In genomic region chr17:82494236-82495055, GRCh38 we compare ENCODE assay signal across 8 cellular contexts. TPM values are rescaled to one million over a fixed set of nuclear protein-coding genes. Genes with fewer than 3 reads are reported as not detected.
DNase-seq lines count a peak whose midpoint lies in the region; ATAC-seq, FAIRE-seq and TF ChIP-seq lines count a peak whose summit lies in the region.

No MANE protein-coding gene starts in this region.

- H3K36me3 ChIP-seq in GM12878 (ENCODE audit: control insufficient read depth in 2 of 2, insufficient read depth in 2 of 2, low read length in 1 of 2) (no peaks in the 10 kb centered on the region), gastrocnemius medialis (no peaks in the 10 kb centered on the region)

- intact Hi-C loops in GM12878 (cut with micrococcal nuclease; ENCODE audit: unreplicated experiment): loop anchor here (1.0 to 5.0 kb wide), 5 partner anchors 25 to 142 kb away; partner anchors contain the start of genes CYBC1, FOXK2 and NARF
- intact Hi-C loops in gastrocnemius medialis (cut with DNase I; ENCODE audit: low total_unique reads): loop anchor here (1.0 kb wide), 1 partner anchor 36 kb away; the partner anchor contains the start of gene NARF

- POLR2A ChIA-PET in GM12878 (lab: Charles Lee): interaction anchor here (0.6 to 1.8 kb wide), 5 partner anchors 12 to 108 kb away, joined by 3 to 6 read pairs (median 5); partner anchors contain the start of gene FOXK2

- H3K9me3 ChIP-seq in GM12878 (replicated peaks; ENCODE audit: control insufficient read depth, insufficient read depth, low read length) (no peaks in the 10 kb centered on the region), gastrocnemius medialis (no peaks in the 10 kb centered on the region)

- H3K27ac ChIP-seq in GM12878 (ENCODE audit: control insufficient read depth, insufficient read depth) (no peak overlapping the region), gastrocnemius medialis (peak overlapping the region; percentile 42 to 66 (median 54))

- 4% methylated on average over 17 of the region's 17 CpGs for WGBS in GM12878 (ENCODE audit: insufficient coverage, insufficient replicate concordance, low lambda C conversion rate, missing lambda C conversion rate)

- RAD21 ChIA-PET in GM12878 (lab: Charles Lee; ENCODE audit: unreplicated experiment): interaction anchor here (0.6 to 3.3 kb wide), 5 partner anchors 10 to 59 kb away, joined by 4 to 9 read pairs (median 4); partner anchors contain the start of gene FOXK2

- H3K4me3 ChIP-seq in GM12878 (peak overlapping the region; percentile 35; the same call in 1 of the 2 replicates), gastrocnemius medialis (no peak overlapping the region)

- SMC1A ChIA-PET in GM12878 (lab: Charles Lee; ENCODE audit: uncharacterized antibody, unreplicated experiment): interaction anchor here (1.1 to 1.7 kb wide), 3 partner anchors 10 to 76 kb away, joined by 3 to 6 read pairs (median 4); no protein-coding TSS in a partner anchor

- no TSS peak for BruUV-seq in GM12878 (replicated peaks; lab: Mats Ljungman, UMichigan)

- peak in 1 of 2 experiments; percentile 47; a peak in 1 of 4 replicates for TF ChIP-seq EP300 in GM12878 (IDR thresholded peaks at IDR 0.05; ENCODE audit: borderline replicate concordance in 1 of 2, control insufficient read depth in 1 of 2, low read depth in 2 of 2, low read length in 2 of 2)

- TF ChIP-seq POLR2A in GM12878 (IDR thresholded peaks at IDR 0.05; ENCODE audit: low read depth, low read length) (no peak), gastrocnemius medialis (IDR thresholded peaks at IDR 0.05) (no peak)

- in situ Hi-C loops in GM12878 (cut with MboI): no loop called here
- in situ Hi-C loops in gastrocnemius medialis (cut with MboI; ENCODE audit: low sequenced_read_pairs in 4 of 4): no loop called here

- peak; percentile 46 for ATAC-seq in HG02938 (IDR thresholded peaks at IDR 0.05; ENCODE audit: unreplicated experiment)
- peak; percentile 85 for ATAC-seq in GM12878
- peak; percentile 51 to 57 for ATAC-seq in gastrocnemius medialis
- no peak for ATAC-seq in HG03565 (IDR thresholded peaks at IDR 0.05; ENCODE audit: unreplicated experiment)

- CTCF ChIA-PET in GM12878 (lab: Yijun Ruan, JAX): interaction anchor here (0.7 to 2.6 kb wide), 12 partner anchors 11 to 75 kb away, joined by 3 to 26 read pairs (median 3); partner anchors contain the start of gene FOXK2

- no peaks in the 10 kb centered on the region for H3K27me3 ChIP-seq in GM12878 (replicated peaks in 1 of 2; ENCODE audit: control insufficient read depth in 2 of 2, insufficient read depth in 2 of 2, low read length in 1 of 2)
- H3K27me3 ChIP-seq in gastrocnemius medialis: no peaks in the 10 kb centered on the region

- peak; percentile 51 for DNase-seq in NCI-H2107 treated with DMSO at 0.1 percent for 48 hours (lab: John Stamatoyannopoulos, UW; ENCODE audit: unreplicated experiment)
- peak; percentile 89 for DNase-seq in GM12878 (ENCODE audit: low read depth, low spot score)
- peak; percentile 92 for DNase-seq in iPS DF 19.7 (ENCODE audit: low read depth, low spot score)
- DNase-seq in gastrocnemius medialis: peak; percentile 71 to 81

- no peaks in the 10 kb centered on the region for H3K79me2 ChIP-seq in GM12878 (ENCODE audit: control insufficient read depth, insufficient read depth, low read length)

- H4K20me1 ChIP-seq in GM12878 (ENCODE audit: control insufficient read depth, insufficient read depth): no peaks in the 10 kb centered on the region

- FAIRE-seq in TTC549 (lab: Jason Lieb, UNC) (peak; percentile 81), GM12878 (lab: Jason Lieb, UNC) (peak; percentile 96)

- H3K9ac ChIP-seq in GM12878 (ENCODE audit: control insufficient read depth, insufficient read depth, low read length): no peak overlapping the region

- no peak overlapping the region; the same call in 1 of the 2 replicates for H3K4me2 ChIP-seq in GM12878 (ENCODE audit: control insufficient read depth, insufficient read depth)

- H3K4me1 ChIP-seq in GM12878 (ENCODE audit: control insufficient read depth, insufficient read depth, low read length): peaks cover 29% of the 10 kb centered on the region
- peaks cover 12 to 18% of the 10 kb centered on the region in 2 donors for H3K4me1 ChIP-seq in gastrocnemius medialis

- peak; percentile 52 for TF ChIP-seq RAD21 in GM12878 (IDR thresholded peaks at IDR 0.05; ENCODE audit: insufficient read depth, low read depth, low read length)

- peak; percentile 97 for TF ChIP-seq CTCF in GM12874 (IDR thresholded peaks at IDR 0.05; ENCODE audit: insufficient read depth, low read depth, low read length)
- TF ChIP-seq CTCF in GM12878 (IDR thresholded peaks at IDR 0.05 in 2 of 3, conservative IDR thresholded peaks at IDR 0.05 in 1 of 3; ENCODE audit: control insufficient read depth in 2 of 3, extremely low read depth in 1 of 3, insufficient read depth in 1 of 3, low read depth in 3 of 3, low read length in 3 of 3): peak; percentile 87 to 97 (median 93)
- TF ChIP-seq CTCF in gastrocnemius medialis (IDR thresholded peaks at IDR 0.05 in 4 of 5, conservative IDR thresholded peaks at IDR 0.05 in 1 of 5): peak; percentile 64 to 84 (median 76)

- peak overlapping the region; percentile 9; the same call in 1 of the 2 replicates for H2AFZ ChIP-seq in GM12878 (ENCODE audit: control insufficient read depth, low read depth, low read length)

TF ChIP-seq in GM12878, 131 proteins besides CTCF, POLR2A, EP300 and RAD21 (continues in another document):
- peak; percentile 85 for TF ChIP-seq MEF2B (IDR thresholded peaks at IDR 0.05; ENCODE audit: partially characterized antibody, poor library complexity, severe bottlenecking)
- no peak for TF ChIP-seq TCF7 (IDR thresholded peaks at IDR 0.05; ENCODE audit: borderline replicate concordance)
- TF ChIP-seq FOXK2 (IDR thresholded peaks at IDR 0.05): no peak; the same call in 1 of the 2 replicates
- peak in 1 of 2 experiments; percentile 40; a peak in 2 of 4 replicates for TF ChIP-seq ETV6 (conservative IDR thresholded peaks at IDR 0.05 in 1 of 2, IDR thresholded peaks at IDR 0.05 in 1 of 2; ENCODE audit: borderline replicate concordance in 1 of 2, low read depth in 1 of 2)

RNA-seq across cellular contexts. Expression of gene FOXK2, which starts 25.1 kb away (rescaled TPM):
- total RNA-seq in GM12878 (2013; cell fraction: nucleolus; rRNA removed): 85.5 and 97.1 TPM in 2 replicates
- total RNA-seq in GM12878 (2014; rRNA removed): 32.2 and 35.9 TPM in 2 replicates
- total RNA-seq in GM12878 (2014; rRNA removed; fragmentation: Illumina TruSeq; extraction: Trizol): 32.3 and 32.9 TPM in 2 replicates
- 56.8 and 58.3 TPM in 2 replicates for total RNA-seq in GM12878 (2021)
- 10.7 TPM for polyA plus RNA-seq in GM12878 (2011; ENCODE audit: low read depth)
- polyA plus RNA-seq in GM12878 (2011; rRNA removed): 26.8 and 36.6 TPM in 2 replicates
- 26.3 and 29.4 TPM in 2 replicates for polyA plus RNA-seq in GM12878 (2011; cell fraction: cytosol; rRNA removed)
- 32.3 and 46.0 TPM in 2 replicates for polyA plus RNA-seq in GM12878 (2011; cell fraction: nucleus; rRNA removed)
- polyA plus RNA-seq in GM12878 (2012): 20.2 and 24.0 TPM in 2 replicates
- 23.0 and 39.7 TPM in 2 replicates for polyA plus RNA-seq in GM12878 (2014; fragmentation: Illumina TruSeq; extraction: Trizol)
- polyA plus RNA-seq in GM12878 (2014; fragmentation: Nextera tagmentation; extraction: Ambion mirVana): 1 to 10 TPM; 2.4 to 3.8 TPM
- 38.3 and 42.3 TPM in 2 replicates for polyA plus RNA-seq in GM12878 (2014; rRNA removed)
- 1 to 10 TPM; 2.7 to 5.6 TPM for polyA plus RNA-seq in GM12878 (2016; fragmentation: Nextera tagmentation; extraction: Ambion mirVana)
- polyA minus RNA-seq in GM12878 (2011; rRNA and poly(A)+ RNA removed): 27.4 and 46.1 TPM in 2 replicates
- polyA minus RNA-seq in GM12878 (2011; cell fraction: cytosol; rRNA and poly(A)+ RNA removed): 31.4 and 38.8 TPM in 2 replicates
- polyA minus RNA-seq in GM12878 (2011; cell fraction: nucleus; rRNA and poly(A)+ RNA removed): 23.0 and 45.1 TPM in 2 replicates
- total RNA-seq in gastrocnemius medialis: 100 to 1,000 TPM in 1 of 4 donors, 10 to 100 TPM in 3; 70.7 to 109 (median 85.0) TPM

RNA-seq across cellular contexts. Expression of gene NARF, which starts 35.9 kb away (rescaled TPM):
- total RNA-seq in GM12878 (2013; cell fraction: nucleolus; rRNA removed): 167 and 178 TPM in 2 replicates
- total RNA-seq in GM12878 (2014; rRNA removed) (35.5 and 44.1 TPM in 2 replicates), GM12878 (2014; rRNA removed; fragmentation: Illumina TruSeq; extraction: Trizol) (29.2 and 29.4 TPM in 2 replicates), GM12878 (2021) (65.3 and 65.8 TPM in 2 replicates), gastrocnemius medialis (10 to 100 TPM; 29.6 to 63.4 (median 49.0) TPM)
- polyA plus RNA-seq in GM12878 (2011; ENCODE audit: low read depth): 72.0 TPM
- polyA plus RNA-seq in GM12878 (2011; rRNA removed) (120 and 138 TPM in 2 replicates), GM12878 (2014; fragmentation: Illumina TruSeq; extraction: Trizol) (22.4 and 42.7 TPM in 2 replicates), GM12878 (2014; fragmentation: Nextera tagmentation; extraction: Ambion mirVana) (10 to 100 TPM; 16.7 to 27.4 TPM), GM12878 (2014; rRNA removed) (50.9 and 56.1 TPM in 2 replicates), GM12878 (2016; fragmentation: Nextera tagmentation; extraction: Ambion mirVana) (100 to 1,000 TPM; 115 to 126 TPM)
- 128 and 152 TPM in 2 replicates for polyA plus RNA-seq in GM12878 (2011; cell fraction: cytosol; rRNA removed)
- polyA plus RNA-seq in GM12878 (2011; cell fraction: nucleus; rRNA removed): 170 and 183 TPM in 2 replicates
- polyA plus RNA-seq in GM12878 (2012): 120 and 130 TPM in 2 replicates
- polyA minus RNA-seq in GM12878 (2011; rRNA and poly(A)+ RNA removed): 81.9 and 82.4 TPM in 2 replicates
- 27.1 and 29.1 TPM in 2 replicates for polyA minus RNA-seq in GM12878 (2011; cell fraction: cytosol; rRNA and poly(A)+ RNA removed)
- 29.7 and 37.7 TPM in 2 replicates for polyA minus RNA-seq in GM12878 (2011; cell fraction: nucleus; rRNA and poly(A)+ RNA removed)

RNA-seq across cellular contexts. Expression of gene CYBC1, which starts 43.9 kb away (rescaled TPM):
- 374 and 423 TPM in 2 replicates for total RNA-seq in GM12878 (2013; cell fraction: nucleolus; rRNA removed)
- 119 and 141 TPM in 2 replicates for total RNA-seq in GM12878 (2014; rRNA removed)
- total RNA-seq in GM12878 (2014; rRNA removed; fragmentation: Illumina TruSeq; extraction: Trizol): 93.1 and 97.9 TPM in 2 replicates
- total RNA-seq in GM12878 (2021): 156 and 159 TPM in 2 replicates
- polyA plus RNA-seq in GM12878 (2011; ENCODE audit: low read depth): 98.7 TPM
- polyA plus RNA-seq in GM12878 (2011; rRNA removed): 101 and 125 TPM in 2 replicates
- polyA plus RNA-seq in GM12878 (2011; cell fraction: cytosol; rRNA removed): 197 and 266 TPM in 2 replicates
- polyA plus RNA-seq in GM12878 (2011; cell fraction: nucleus; rRNA removed): 419 and 530 TPM in 2 replicates
- polyA plus RNA-seq in GM12878 (2012): 155 and 177 TPM in 2 replicates
- polyA plus RNA-seq in GM12878 (2014; fragmentation: Illumina TruSeq; extraction: Trizol): 81.7 and 120 TPM in 2 replicates
- polyA plus RNA-seq in GM12878 (2014; fragmentation: Nextera tagmentation; extraction: Ambion mirVana): 1 to 10 TPM; 4.2 to 8.5 TPM
- 162 and 194 TPM in 2 replicates for polyA plus RNA-seq in GM12878 (2014; rRNA removed)
- 100 to 1,000 TPM; 150 to 157 TPM for polyA plus RNA-seq in GM12878 (2016; fragmentation: Nextera tagmentation; extraction: Ambion mirVana)
- 79.4 and 160 TPM in 2 replicates for polyA minus RNA-seq in GM12878 (2011; rRNA and poly(A)+ RNA removed)
- 79.5 and 85.7 TPM in 2 replicates for polyA minus RNA-seq in GM12878 (2011; cell fraction: cytosol; rRNA and poly(A)+ RNA removed)
- 112 and 194 TPM in 2 replicates for polyA minus RNA-seq in GM12878 (2011; cell fraction: nucleus; rRNA and poly(A)+ RNA removed)
- total RNA-seq in gastrocnemius medialis: 10 to 100 TPM; 17.3 to 29.8 (median 19.3) TPM
